14 cellular contexts compared by ENCODE assay signal in the genomic region with DNA sequence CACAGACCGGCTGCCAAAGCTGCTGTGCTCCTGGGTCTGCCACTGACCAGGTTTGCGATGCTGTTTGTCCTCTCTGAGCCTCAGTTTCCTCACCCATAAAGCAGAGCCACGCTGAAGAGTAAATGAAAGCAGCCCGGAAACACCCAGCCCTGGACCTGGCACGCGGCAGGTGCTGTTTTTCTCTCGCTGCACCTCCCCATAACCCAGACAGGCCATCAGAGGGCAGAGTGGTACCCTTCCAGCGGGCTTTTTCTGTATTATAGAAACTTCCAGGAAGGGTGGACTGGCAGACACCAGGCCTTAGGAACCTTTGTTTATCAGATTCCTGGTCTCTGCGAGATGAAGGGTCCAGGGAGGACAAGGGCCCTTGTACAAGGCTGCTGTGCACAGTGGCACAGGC. TPM values are rescaled to one million over a fixed set of nuclear protein-coding genes. Genes with fewer than 3 reads are reported as not detected.
DNase-seq lines count a peak whose midpoint lies in the region; TF ChIP-seq lines count a peak whose summit lies in the region.
"Had no signal": no experiment of that assay in that cellular context is flagged by ENCODE, and none has a peak within 500 bp of the region (broad histone marks: within the 10 kb centered on the region; RNA-seq: fewer than 3 reads in every experiment).

No MANE protein-coding gene starts in this region.

- peak; percentile 34 for TF ChIP-seq CTCF in choroid plexus epithelial cell (conservative IDR thresholded peaks at IDR 0.05; ENCODE audit: low read depth, low read length)

- H3K4me3 ChIP-seq in choroid plexus epithelial cell (ENCODE audit: low read depth, low read length): no peak overlapping the region
- H3K4me3 ChIP-seq: prostate gland had no signal

- DNase-seq in NCI-H748 (lab: John Stamatoyannopoulos, UW; ENCODE audit: unreplicated experiment) (peak; percentile 32), NCI-H748 treated with DMSO at 0.1 percent for 48 hours (lab: John Stamatoyannopoulos, UW) (no peak), NCI-H2196 (lab: John Stamatoyannopoulos, UW; ENCODE audit: unreplicated experiment) (peak; percentile 20), choroid plexus epithelial cell (ENCODE audit: low read depth) (no peak), renal cortical epithelial cell (ENCODE audit: low read depth) (peak; percentile 4), AML-193 (lab: John Stamatoyannopoulos, UW) (no peak), cerebellar nuclear complex (lab: John Stamatoyannopoulos, UW) (no peak)
- DNase-seq in activated CD4-positive, alpha-beta T cell treated with anti-CD3 and anti-CD28 coated beads, Interleukin-2, amount 50 U/mL, for 1 hour: no peak
- DNase-seq: activated CD4-positive, CD25-positive, alpha-beta regulatory T cell treated with anti-CD3 and anti-CD28 coated beads, Interleukin-2, amount 50 U/mL, for 72 hours; activated naive CD4-positive, alpha-beta T cell treated with anti-CD3 and anti-CD28 coated beads for 36 hours; C1 segment of cervical spinal cord; immature natural killer cell; OCI-M1 had no signal

RNA-seq across cellular contexts. Expression of a gene that starts 17.9 kb away (rescaled TPM):
- total RNA-seq in renal cortical epithelial cell: not detected in 2 replicates
- total RNA-seq: prostate gland had no signal

RNA-seq across cellular contexts. Expression of a gene that starts 46.6 kb away (rescaled TPM):
- total RNA-seq in renal cortical epithelial cell: 11.5 and 17.1 TPM in 2 replicates

RNA-seq across cellular contexts. Expression of a gene that starts 53.4 kb away (rescaled TPM):
- not detected in 2 replicates for total RNA-seq in renal cortical epithelial cell
- total RNA-seq: activated naive CD4-positive, alpha-beta T cell treated with anti-CD3 and anti-CD28 coated beads for 36 hours had no signal

Comparison
In these comparisons a context has a peak if more than half of its experiments do, and no peak if none do; other contexts are left out.
1. DNase-seq: peak in NCI-H748 (single experiment), NCI-H2196 (single experiment) and renal cortical epithelial cell (single experiment); none in NCI-H748 treated with DMSO at 0.1 percent for 48 hours (single experiment), choroid plexus epithelial cell (single experiment), activated CD4-positive, alpha-beta T cell treated with anti-CD3 and anti-CD28 coated beads, Interleukin-2, amount 50 U/mL, for 1 hour (single experiment), AML-193 (0 of 2) and cerebellar nuclear complex (0 of 2).